35 cellular contexts compared by ENCODE assay signal in genomic region chr2:241912021-241912555, GRCh38. TPM values are rescaled to one million over a fixed set of nuclear protein-coding genes. Genes with fewer than 3 reads are reported as not detected.
"Had no signal": no experiment of that assay in that cellular context is flagged by ENCODE, and none has a peak within 500 bp of the region (broad histone marks: within the 10 kb centered on the region; RNA-seq: fewer than 3 reads in every experiment).

No MANE protein-coding gene starts in this region.

- DNase-seq: activated CD4-positive, alpha-beta T cell treated with anti-CD3 and anti-CD28 coated beads, Interleukin-2, amount 10 ng/mL, durations not matched to agents 24 days and 14 days; activated CD4-positive, alpha-beta T cell treated with anti-CD3 and anti-CD28 coated beads, Interleukin-2, amount 50 U/mL, for 4 hours; activated CD8-positive, alpha-beta T cell treated with anti-CD3 and anti-CD28 coated beads for 36 hours; activated gamma-delta T cell; activated naive CD4-positive, alpha-beta T cell treated with Interleukin-2 at 50 U/mL for 16 hours; activated T-cell treated with anti-CD3 and anti-CD28 coated beads, Interleukin-2, amount 50 U/mL, for 1 hour; activated T-cell treated with anti-CD3 and anti-CD28 coated beads, Interleukin-2, amount 50 U/mL, for 72 hours; adrenal gland; brain microvascular endothelial cell; NCI-H1092 treated with DMSO at 0.1 percent for 48 hours; NCI-H1417; NCI-H146; NCI-H187; NCI-H2029 treated with DMSO at 0.1 percent for 48 hours; NCI-H2107; NCI-H2171; NCI-H510A; NCI-H526; NCI-H748 treated with DMSO at 0.1 percent for 48 hours; NK-92 treated with Interleukin-12 subunit alpha and Interleukin-12 subunit beta, amount 100 ng/mL, for 24 hours; SJCRH30; T1000; WERI-Rb-1 had no signal

- H3K9me3 ChIP-seq: SJCRH30 had no signal

- H3K4me3 ChIP-seq: adrenal gland, PC-9, SJCRH30, SK-N-MC had no signal

- H3K4me3 Mint-ChIP-seq: activated CD4-positive, alpha-beta T cell treated with anti-CD3 and anti-CD28 coated beads, Interleukin-2, amount 10 ng/mL, durations not matched to agents 24 days and 14 days; activated CD8-positive, alpha-beta T cell treated with anti-CD3 and anti-CD28 coated beads for 36 hours; activated T-cell treated with anti-CD3 and anti-CD28 coated beads, Interleukin-2, amount 50 U/mL, for 72 hours; central memory CD8-positive, alpha-beta T cell had no signal

- H3K27ac Mint-ChIP-seq: activated CD4-positive, alpha-beta T cell treated with anti-CD3 and anti-CD28 coated beads, Interleukin-2, amount 10 ng/mL, durations not matched to agents 24 days and 14 days; activated CD8-positive, alpha-beta T cell treated with anti-CD3 and anti-CD28 coated beads for 36 hours; activated T-cell treated with anti-CD3 and anti-CD28 coated beads, Interleukin-2, amount 50 U/mL, for 72 hours; activated T-helper 2 cell treated with anti-CD3 and anti-CD28 coated beads, Interferon-gamma antibody, Interleukin-2, Interleukin-4, amounts not matched to agents 10 μg/mL and 5 μg/mL and 100 μg/mL, durations not matched to agents 14 hours and 24 hours and 36 hours had no signal

- H3K27me3 Mint-ChIP-seq: activated CD8-positive, alpha-beta T cell treated with anti-CD3 and anti-CD28 coated beads for 36 hours; central memory CD8-positive, alpha-beta T cell had no signal

- H3K36me3 ChIP-seq: adrenal gland, brain microvascular endothelial cell, SJCRH30 had no signal

- ATAC-seq: activated CD8-positive, alpha-beta T cell treated with anti-CD3 and anti-CD28 coated beads for 36 hours; activated naive CD4-positive, alpha-beta T cell treated with anti-CD3 and anti-CD28 coated beads, Interleukin-2, amount 50 U/mL, for 72 hours; activated T-cell treated with anti-CD3 and anti-CD28 coated beads, Interleukin-2, amount 50 U/mL, for 72 hours; Right ventricle myocardium inferior had no signal

- H3K27ac ChIP-seq: adrenal gland, brain microvascular endothelial cell, KMS-11, PC-9, RWPE1, SJCRH30, SK-N-MC, WERI-Rb-1 had no signal

- H3K9me3 Mint-ChIP-seq: activated CD4-positive, alpha-beta T cell treated with anti-CD3 and anti-CD28 coated beads, Interleukin-2, amount 10 ng/mL, durations not matched to agents 24 days and 14 days; activated CD8-positive, alpha-beta T cell treated with anti-CD3 and anti-CD28 coated beads for 36 hours; activated T-cell treated with anti-CD3 and anti-CD28 coated beads, Interleukin-2, amount 50 U/mL, for 72 hours; activated T-helper 2 cell treated with anti-CD3 and anti-CD28 coated beads, Interferon-gamma antibody, Interleukin-2, Interleukin-4, amounts not matched to agents 10 μg/mL and 5 μg/mL and 100 μg/mL, durations not matched to agents 14 hours and 24 hours and 36 hours; central memory CD8-positive, alpha-beta T cell had no signal

- H3K4me1 Mint-ChIP-seq: central memory CD8-positive, alpha-beta T cell had no signal

- H3K4me1 ChIP-seq: adrenal gland, SJCRH30 had no signal

- H3K27me3 ChIP-seq: adrenal gland, brain microvascular endothelial cell, SJCRH30 had no signal

RNA-seq across cellular contexts. Expression of gene RTP5, which starts 42.6 kb away (rescaled TPM):
- total RNA-seq: activated CD4-positive, alpha-beta T cell treated with anti-CD3 and anti-CD28 coated beads, Interleukin-2, amount 10 ng/mL, durations not matched to agents 24 days and 14 days; LHCN-M2; M059J; OCI-LY7; PC-9; Right ventricle myocardium inferior; SJCRH30; T-helper 1 cell treated with Interleukin-12 subunit alpha and Interleukin-12 subunit beta and Interleukin-4 antibody, amounts not matched to agents 30 ng/mL and 1 ng/mL, for 36 hours had no signal

RNA-seq across cellular contexts. Expression of gene PDCD1, which starts 53.4 kb away (rescaled TPM):
- total RNA-seq: LHCN-M2, M059J, OCI-LY7, PC-9 had no signal
